In genomic region chr17:59427996-59428395, GRCh38 we compare ENCODE assay signal across 12 cellular contexts.
DNase-seq lines count a peak whose midpoint lies in the region; ATAC-seq and TF ChIP-seq lines count a peak whose summit lies in the region.
"Had no signal": no experiment of that assay in that cellular context is flagged by ENCODE, and none has a peak within 500 bp of the region (broad histone marks: within the 10 kb centered on the region; RNA-seq: fewer than 3 reads in every experiment).

No MANE protein-coding gene starts in this region.

- H3K27ac Mint-ChIP-seq in activated T-helper 17 cell treated with anti-CD3 and anti-CD28 coated beads, Interleukin-2, amount 50 U/mL, for 72 hours: peak overlapping the region; percentile 51

- no peak overlapping the region for H2AK5ac ChIP-seq in neuronal stem cell (ENCODE audit: low read depth, low read length)

- peaks cover 7% of the 10 kb centered on the region for H3K9me3 Mint-ChIP-seq in activated T-helper 17 cell treated with anti-CD3 and anti-CD28 coated beads, Interleukin-2, amount 50 U/mL, for 72 hours

- peak overlapping the region; percentile 40 for H3K4me3 Mint-ChIP-seq in activated T-helper 17 cell treated with anti-CD3 and anti-CD28 coated beads, Interleukin-2, amount 50 U/mL, for 72 hours

- H3K9me3 ChIP-seq in neuronal stem cell (replicated peaks in 1 of 2; ENCODE audit: control insufficient read depth in 2 of 2, insufficient read depth in 1 of 2, low read depth in 1 of 2, low read length in 2 of 2) (peaks cover 2 to 3% of the 10 kb centered on the region in 2 donors), tibial nerve (no peaks in the 10 kb centered on the region), WERI-Rb-1 (ENCODE audit: severe bottlenecking) (peaks cover 7% of the 10 kb centered on the region)
- H3K9me3 ChIP-seq: neutrophil had no signal

- H3K14ac ChIP-seq in neuronal stem cell (ENCODE audit: low read length): no peak overlapping the region

- no peak overlapping the region for H2BK120ac ChIP-seq in neuronal stem cell (ENCODE audit: low read depth, low read length)

- H3K27me3 Mint-ChIP-seq in activated T-helper 17 cell treated with anti-CD3 and anti-CD28 coated beads, Interleukin-2, amount 50 U/mL, for 72 hours: peaks cover 4% of the 10 kb centered on the region

- H3K18ac ChIP-seq in neuronal stem cell (ENCODE audit: low read length): no peak overlapping the region

- no peak overlapping the region for H4K8ac ChIP-seq in neuronal stem cell (ENCODE audit: low read depth, low read length)

- TF ChIP-seq EP300 in tibial nerve (IDR thresholded peaks at IDR 0.05): no peak

- H3K36me3 Mint-ChIP-seq in activated T-helper 17 cell treated with anti-CD3 and anti-CD28 coated beads, Interleukin-2, amount 50 U/mL, for 72 hours (ENCODE audit: low read depth): no peaks in the 10 kb centered on the region

- DNase-seq in fibroblast of the aortic adventitia (ENCODE audit: low read depth) (peak; percentile 43), neuronal stem cell (ENCODE audit: low spot score) (no peak), tibial nerve (ENCODE audit: low spot score in 2 of 2) (no peak), WERI-Rb-1 (no peak), germinal center (ENCODE audit: low spot score) (no peak)
- DNase-seq: activated naive CD4-positive, alpha-beta T cell; DMS79 treated with DMSO at 0.1 percent for 48 hours; NCI-H146 had no signal

- H3K36me3 ChIP-seq in neuronal stem cell (replicated peaks in 1 of 2; ENCODE audit: control insufficient read depth in 2 of 2, insufficient read depth in 2 of 2, low read length in 2 of 2): no peaks in the 10 kb centered on the region
- H3K36me3 ChIP-seq in tibial nerve: no peaks in the 10 kb centered on the region
- no peaks in the 10 kb centered on the region for H3K36me3 ChIP-seq in WERI-Rb-1
- H3K36me3 ChIP-seq: neutrophil had no signal

- TF ChIP-seq POLR2A in tibial nerve (IDR thresholded peaks at IDR 0.05): no peak

- TF ChIP-seq CTCF in fibroblast of the aortic adventitia (IDR thresholded peaks at IDR 0.05; ENCODE audit: insufficient read depth, low read length) (no peak), tibial nerve (IDR thresholded peaks at IDR 0.05) (no peak), WERI-Rb-1 (IDR thresholded peaks at IDR 0.05; ENCODE audit: low read depth, low read length) (no peak)

- no peak overlapping the region for H3K27ac ChIP-seq in neuronal stem cell (replicated peaks; ENCODE audit: low read length)
- H3K27ac ChIP-seq in tibial nerve: peak overlapping the region; percentile 48 to 72 (median 62)
- H3K27ac ChIP-seq in WERI-Rb-1: no peak overlapping the region
- H3K27ac ChIP-seq: foreskin keratinocyte, neutrophil had no signal

- no peak overlapping the region for H2BK5ac ChIP-seq in neuronal stem cell (ENCODE audit: low read length)

- WGBS in neuronal stem cell (ENCODE audit: extremely low coverage in 2 of 2, insufficient read length in 2 of 2, insufficient replicate concordance in 1 of 2), 2 donors: no CpG with 5 or more reads among the region's 9 CpGs
- WGBS in tibial nerve, 2 donors: 36 to 48% methylated on average over 9 of the region's 9 CpGs

- no peak overlapping the region for H3K4me2 ChIP-seq in neuronal stem cell (ENCODE audit: insufficient read depth, low read length, poor library complexity, severe bottlenecking)

- no peak overlapping the region for H3K9ac ChIP-seq in neuronal stem cell (ENCODE audit: low read depth, low read length, poor library complexity)

- no peak overlapping the region for H3K4ac ChIP-seq in neuronal stem cell (ENCODE audit: low read length)

- peaks cover 6% of the 10 kb centered on the region for H3K4me1 Mint-ChIP-seq in activated T-helper 17 cell treated with anti-CD3 and anti-CD28 coated beads, Interleukin-2, amount 50 U/mL, for 72 hours

- ATAC-seq in activated T-helper 17 cell treated with anti-CD3 and anti-CD28 coated beads, Interleukin-2, amount 50 U/mL, for 72 hours (replicated peaks): no peak
- no peak for ATAC-seq in GM21381 (IDR thresholded peaks at IDR 0.05; ENCODE audit: unreplicated experiment)

- H2BK15ac ChIP-seq in neuronal stem cell (ENCODE audit: low read length): no peak overlapping the region

- H3K4me3 ChIP-seq in fibroblast of the aortic adventitia (ENCODE audit: low read depth, low read length) (no peak overlapping the region), neuronal stem cell (ENCODE audit: low read length in 2 of 2) (no peak overlapping the region), tibial nerve (no peak overlapping the region), WERI-Rb-1 (ENCODE audit: low read depth, low read length) (no peak overlapping the region)

- peaks cover 8 to 13% of the 10 kb centered on the region in 2 donors for H3K4me1 ChIP-seq in neuronal stem cell (ENCODE audit: control insufficient read depth in 2 of 2, insufficient read depth in 1 of 2, low read depth in 1 of 2, low read length in 2 of 2)
- H3K4me1 ChIP-seq in tibial nerve: peaks cover 0 to 63% (median 21%) of the 10 kb centered on the region in 4 donors
- H3K4me1 ChIP-seq: foreskin keratinocyte had no signal

- H3K27me3 ChIP-seq in neuronal stem cell (ENCODE audit: control insufficient read depth in 3 of 3, insufficient read depth in 3 of 3, low read depth in 1 of 3, low read length in 3 of 3): no peaks in the 10 kb centered on the region
- H3K27me3 ChIP-seq in tibial nerve: no peaks in the 10 kb centered on the region
- H3K27me3 ChIP-seq in WERI-Rb-1 (ENCODE audit: insufficient read depth, low read depth, severe bottlenecking): no peaks in the 10 kb centered on the region
- H3K27me3 ChIP-seq: foreskin keratinocyte, neutrophil had no signal

- peak overlapping the region; percentile 60 for H2AFZ ChIP-seq in neuronal stem cell (ENCODE audit: low read length)

- H2BK12ac ChIP-seq in neuronal stem cell (ENCODE audit: low read length): no peak overlapping the region

- H4K91ac ChIP-seq in neuronal stem cell (ENCODE audit: low read depth, low read length, poor library complexity): no peak overlapping the region

- no peak overlapping the region for H3K23ac ChIP-seq in neuronal stem cell (ENCODE audit: low read depth, low read length, poor library complexity)

- no peaks in the 10 kb centered on the region for H3K79me1 ChIP-seq in neuronal stem cell (ENCODE audit: low read depth, low read length)

Comparison
In these comparisons a context has a peak if more than half of its experiments do, and no peak if none do; other contexts are left out.
1. H3K27ac ChIP-seq: peak in tibial nerve (4 of 4); none in neuronal stem cell (single experiment) and WERI-Rb-1 (single experiment).